In genomic region chrX:53241558-53241957, GRCh38 we compare ENCODE assay signal across 1 cellular context.
TF ChIP-seq lines count a peak whose summit lies in the region.

No MANE protein-coding gene starts in this region.

TF ChIP-seq in HEK293, 187 proteins besides CTCF, POLR2A, EP300 and RAD21 (continued from another document):
- TF ChIP-seq PRDM2 (tag by site-specific recombination; IDR thresholded peaks at IDR 0.05; ENCODE audit: borderline replicate concordance) (no peak), ZNF133 (tag by site-specific recombination; IDR thresholded peaks at IDR 0.05) (no peak)
